21 cellular contexts compared by ENCODE assay signal in the genomic region with DNA sequence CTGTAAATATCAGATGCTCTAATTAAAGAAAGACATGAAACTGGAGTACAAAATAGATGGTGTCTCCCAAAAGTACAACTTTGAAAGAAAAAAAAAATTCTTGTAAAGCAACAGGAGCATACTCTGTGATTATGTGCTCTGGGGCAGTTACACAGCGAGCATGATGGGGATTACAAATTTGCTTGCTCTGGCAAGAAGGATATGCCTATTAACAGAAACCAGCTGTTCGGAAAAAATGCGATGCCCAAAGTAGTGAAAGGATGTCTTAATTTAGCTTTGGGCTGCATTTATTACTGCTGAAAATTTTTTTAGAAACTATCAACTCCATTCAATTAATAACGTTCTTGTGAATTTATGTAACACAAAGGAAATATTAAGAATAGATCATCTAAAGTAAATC.
DNase-seq lines count a peak whose midpoint lies in the region; ATAC-seq and TF ChIP-seq lines count a peak whose summit lies in the region.
"Had no signal": no experiment of that assay in that cellular context is flagged by ENCODE, and none has a peak within 500 bp of the region (broad histone marks: within the 10 kb centered on the region; RNA-seq: fewer than 3 reads in every experiment).

No MANE protein-coding gene starts in this region.

- H3K36me3 ChIP-seq in heart left ventricle = no peaks in the 10 kb centered on the region
- H3K36me3 ChIP-seq in CD8-positive, alpha-beta memory T cell (ENCODE audit: insufficient read depth, low read length) = no peaks in the 10 kb centered on the region
- H3K36me3 ChIP-seq: BE2C; BLaER1 treated with 17β-estradiol and CSF1 and Interleukin-3, amounts not matched to agents 10 nM and 100 nM; HAP-1 had no signal

- TF ChIP-seq CTCF in heart left ventricle (IDR thresholded peaks at IDR 0.05) = no peak

- ATAC-seq in Right ventricle myocardium inferior (peak; percentile 48), heart left ventricle (no peak)
- ATAC-seq: A549 had no signal

- H3K27me3 ChIP-seq in heart left ventricle = no peaks in the 10 kb centered on the region
- no peaks in the 10 kb centered on the region for H3K27me3 ChIP-seq in CD8-positive, alpha-beta memory T cell (ENCODE audit: insufficient read depth, low read length, poor library complexity, severe bottlenecking)
- H3K27me3 ChIP-seq: BE2C; BLaER1 treated with 17β-estradiol and CSF1 and Interleukin-3, amounts not matched to agents 10 nM and 100 nM had no signal

- H3K4me3 ChIP-seq in heart left ventricle = no peak overlapping the region
- no peak overlapping the region for H3K4me3 ChIP-seq in CD8-positive, alpha-beta memory T cell (ENCODE audit: low read length)
- H3K4me3 ChIP-seq: A549; BLaER1 treated with 17β-estradiol and CSF1 and Interleukin-3, amounts not matched to agents 10 nM and 100 nM; HAP-1 had no signal

- no peak overlapping the region for H3K27ac Mint-ChIP-seq in CD8-positive, alpha-beta memory T cell
- H3K27ac Mint-ChIP-seq: CD14-positive monocyte; CD4-positive, alpha-beta T cell; HFFc6 had no signal

- CTCF ChIA-PET in CD8-positive, alpha-beta memory T cell (lab: Charles Lee) = no interaction called here

- no peak overlapping the region for H3K27ac ChIP-seq in heart left ventricle
- H3K27ac ChIP-seq in CD8-positive, alpha-beta memory T cell (ENCODE audit: low read depth, low read length) = no peak overlapping the region
- H3K27ac ChIP-seq: A549; BLaER1 treated with 17β-estradiol and CSF1 and Interleukin-3, amounts not matched to agents 10 nM and 100 nM had no signal

- intact Hi-C loops in Right ventricle myocardium inferior (cut with DNase I) (no loop called here), heart left ventricle (cut with DNase I) (no loop called here)

- DNase-seq in Right ventricle myocardium inferior (ENCODE audit: missing footprints) (no peak), heart left ventricle (no peak), fibroblast of gingiva (ENCODE audit: low read depth) (peak; percentile 65), myocyte (ENCODE audit: low read depth) (peak; percentile 4), superior temporal gyrus (ENCODE audit: extremely low spot score) (no peak)
- DNase-seq in activated CD8-positive, alpha-beta memory T cell treated with anti-CD3 and anti-CD28 coated beads, Interleukin-2, amount 50 U/mL, for 4 hours = no peak
- no peak for DNase-seq in CD8-positive, alpha-beta memory T cell
- DNase-seq: 8988T; ACHN; AML-193; BE2C; Caco-2; CD4-positive, alpha-beta T cell; DMS153; DND-41; GOT3; HFFc6 had no signal

- no peak overlapping the region for H3K4me3 Mint-ChIP-seq in CD8-positive, alpha-beta memory T cell
- H3K4me3 Mint-ChIP-seq: CD14-positive monocyte; CD4-positive, alpha-beta T cell; HFFc6 had no signal

- H3K36me3 Mint-ChIP-seq in CD8-positive, alpha-beta memory T cell = no peaks in the 10 kb centered on the region
- H3K36me3 Mint-ChIP-seq: CD14-positive monocyte had no signal

- POLR2A ChIA-PET in CD8-positive, alpha-beta memory T cell (lab: Charles Lee) = no interaction called here

- no peaks in the 10 kb centered on the region for H3K4me1 ChIP-seq in heart left ventricle
- H3K4me1 ChIP-seq in CD8-positive, alpha-beta memory T cell (ENCODE audit: insufficient read depth, low read length) = no peaks in the 10 kb centered on the region
- H3K4me1 ChIP-seq: A549; BE2C; BLaER1 treated with 17β-estradiol and CSF1 and Interleukin-3, amounts not matched to agents 10 nM and 100 nM; Caco-2; HAP-1 had no signal

- H3K9me3 ChIP-seq in heart left ventricle = no peaks in the 10 kb centered on the region
- H3K9me3 ChIP-seq in CD8-positive, alpha-beta memory T cell (ENCODE audit: low read length) = no peaks in the 10 kb centered on the region
- H3K9me3 ChIP-seq: A549; BE2C; BLaER1 treated with 17β-estradiol and CSF1 and Interleukin-3, amounts not matched to agents 10 nM and 100 nM; Caco-2; HAP-1 had no signal

- no peaks in the 10 kb centered on the region for H3K4me1 Mint-ChIP-seq in CD8-positive, alpha-beta memory T cell
- H3K4me1 Mint-ChIP-seq: CD14-positive monocyte had no signal

- TF ChIP-seq POLR2A in heart left ventricle (IDR thresholded peaks at IDR 0.05) = no peak

- 62 to 75% (median 64%) methylated on average over 4 of the region's 4 CpGs for WGBS in heart left ventricle, 4 donors

- peaks cover 0 to 2% (median 0%) of the 10 kb centered on the region in 5 donors for H3K9me3 Mint-ChIP-seq in CD8-positive, alpha-beta memory T cell
- H3K9me3 Mint-ChIP-seq: CD4-positive, alpha-beta T cell had no signal

- H3K27me3 Mint-ChIP-seq in CD8-positive, alpha-beta memory T cell = peaks cover 0 to 1% of the 10 kb centered on the region in 2 donors

Comparison
In these comparisons a context has a peak if more than half of its experiments do, and no peak if none do; other contexts are left out.
1. DNase-seq: peak in fibroblast of gingiva (single experiment) and myocyte (single experiment); none in Right ventricle myocardium inferior (single experiment), heart left ventricle (0 of 5), activated CD8-positive, alpha-beta memory T cell treated with anti-CD3 and anti-CD28 coated beads, Interleukin-2, amount 50 U/mL, for 4 hours (single experiment), superior temporal gyrus (single experiment) and CD8-positive, alpha-beta memory T cell (0 of 5).